In the genomic region with DNA sequence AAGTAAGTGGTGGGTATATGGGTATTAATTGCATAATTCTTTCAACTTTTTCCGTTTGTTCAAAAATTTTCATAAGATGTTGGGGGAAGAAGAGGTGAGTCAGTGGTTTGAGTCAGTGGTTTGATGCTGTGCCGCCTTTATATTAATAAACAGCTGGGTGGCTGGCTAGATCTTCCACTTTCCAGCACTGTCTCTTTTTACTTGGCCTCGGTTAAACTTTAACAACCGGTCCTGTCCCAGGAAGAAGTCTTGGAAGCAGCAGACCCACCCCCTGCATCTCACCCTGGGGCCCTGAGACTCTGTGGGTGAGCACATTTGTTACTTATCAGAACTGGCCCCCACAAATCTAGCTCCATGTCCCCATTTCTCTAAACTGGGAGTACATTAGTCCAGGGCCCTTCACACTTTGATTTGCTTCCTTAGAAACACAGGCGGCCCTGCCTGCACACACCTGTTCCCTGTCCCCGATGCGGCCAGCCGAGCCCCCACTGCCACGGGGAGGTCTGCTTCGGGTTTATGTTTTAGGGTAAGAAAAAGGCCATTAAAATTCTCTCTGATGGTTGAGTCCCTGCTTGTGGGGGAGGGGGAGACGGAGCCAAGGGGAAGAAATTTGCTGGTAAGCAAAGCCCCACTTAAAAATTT, we compare ENCODE assay signal across 1 cellular context.
TF ChIP-seq lines count a peak whose summit lies in the region.

No MANE protein-coding gene starts in this region.

TF ChIP-seq in A549, 52 proteins besides CTCF, POLR2A, EP300 and RAD21 (continued from another document):
- no peak for TF ChIP-seq EHMT2 (IDR thresholded peaks at IDR 0.05; ENCODE audit: low read depth)
- no peak for TF ChIP-seq MYC (IDR thresholded peaks at IDR 0.05; ENCODE audit: borderline replicate concordance, low read length)
- no peak for TF ChIP-seq CHD4 (IDR thresholded peaks at IDR 0.05; ENCODE audit: borderline replicate concordance)
- no peak for TF ChIP-seq HOXB13 (CRISPR knock-in tag; IDR thresholded peaks at IDR 0.05; ENCODE audit: low read depth)
- TF ChIP-seq FOSL2 (IDR thresholded peaks at IDR 0.05): peak; percentile 59
- peak; percentile 72 for TF ChIP-seq FOSL2 (CRISPR knock-in tag; IDR thresholded peaks at IDR 0.05)
- no peak for TF ChIP-seq FOSB (CRISPR knock-in tag; IDR thresholded peaks at IDR 0.05)
- TF ChIP-seq HES2 (IDR thresholded peaks at IDR 0.05): no peak
- TF ChIP-seq EHF (CRISPR knock-in tag; IDR thresholded peaks at IDR 0.05): no peak
- TF ChIP-seq CHD2 (IDR thresholded peaks at IDR 0.05; ENCODE audit: low read length, partially characterized antibody): no peak
- no peak for TF ChIP-seq CBX8 (IDR thresholded peaks at IDR 0.05)
- no peak for TF ChIP-seq KDM1A (IDR thresholded peaks at IDR 0.05; ENCODE audit: low read depth)
- peak; percentile 55 for TF ChIP-seq MAX (IDR thresholded peaks at IDR 0.05)
- TF ChIP-seq NFE2L2 (conservative IDR thresholded peaks at IDR 0.05; ENCODE audit: low read length): no peak
- TF ChIP-seq HOXB5 (CRISPR knock-in tag; IDR thresholded peaks at IDR 0.05): no peak
